Comparison of ENCODE assay signal across 24 cellular contexts in genomic region chr3:148074916-148075315, GRCh38.
A peak's percentile ranks its signal among the peaks of the same experiment; 100 is the strongest.
DNase-seq lines count a peak whose midpoint lies in the region; ATAC-seq and TF ChIP-seq lines count a peak whose summit lies in the region.
"Had no signal": no experiment of that assay in that cellular context is flagged by ENCODE, and none has a peak within 500 bp of the region (broad histone marks: within the 10 kb centered on the region; RNA-seq: fewer than 3 reads in every experiment).

No MANE protein-coding gene starts in this region.

- H3K4me1 Mint-ChIP-seq in activated T-cell treated with anti-CD3 and anti-CD28 coated beads, Interleukin-2, amount 50 U/mL, for 4 hours (ENCODE audit: low read depth) = no peaks in the 10 kb centered on the region
- H3K4me1 Mint-ChIP-seq: activated CD4-positive, alpha-beta memory T cell treated with anti-CD3 and anti-CD28 coated beads, Interleukin-2, amount 10 ng/mL, durations not matched to agents 7 days and 5 days; CD14-positive monocyte had no signal

- peak overlapping the region in 39 of 59 donors; percentile 6 to 93 (median 60) for H3K27ac ChIP-seq in dorsolateral prefrontal cortex
- H3K27ac ChIP-seq: brain microvascular endothelial cell, esophagus muscularis mucosa, gastroesophageal sphincter, neutrophil had no signal

- H3K27me3 ChIP-seq in dorsolateral prefrontal cortex = no peaks in the 10 kb centered on the region
- H3K27me3 ChIP-seq: brain microvascular endothelial cell, esophagus muscularis mucosa, gastroesophageal sphincter, neutrophil had no signal

- H3K4me3 Mint-ChIP-seq in activated T-cell treated with anti-CD3 and anti-CD28 coated beads, Interleukin-2, amount 50 U/mL, for 4 hours = no peak overlapping the region
- H3K4me3 Mint-ChIP-seq: activated CD4-positive, alpha-beta memory T cell treated with anti-CD3 and anti-CD28 coated beads, Interleukin-2, amount 10 ng/mL, durations not matched to agents 7 days and 5 days; CD14-positive monocyte had no signal

- TF ChIP-seq CTCF in dorsolateral prefrontal cortex (IDR thresholded peaks at IDR 0.05 in 54 of 56, conservative IDR thresholded peaks at IDR 0.05 in 2 of 56; ENCODE audit: low read depth in 1 of 56, partially characterized antibody in 56 of 56) (peak in 1 of 56 donors; percentile 11), GM20000 (IDR thresholded peaks at IDR 0.05; ENCODE audit: extremely low read depth, missing control alignments) (no peak)

- no peaks in the 10 kb centered on the region for H3K9me3 Mint-ChIP-seq in activated T-cell treated with anti-CD3 and anti-CD28 coated beads, Interleukin-2, amount 50 U/mL, for 4 hours
- H3K9me3 Mint-ChIP-seq: activated CD4-positive, alpha-beta memory T cell treated with anti-CD3 and anti-CD28 coated beads, Interleukin-2, amount 10 ng/mL, durations not matched to agents 7 days and 5 days; CD14-positive monocyte had no signal

- H3K27me3 Mint-ChIP-seq in activated T-cell treated with anti-CD3 and anti-CD28 coated beads, Interleukin-2, amount 50 U/mL, for 4 hours (ENCODE audit: low read depth) = no peaks in the 10 kb centered on the region
- H3K27me3 Mint-ChIP-seq: activated CD4-positive, alpha-beta memory T cell treated with anti-CD3 and anti-CD28 coated beads, Interleukin-2, amount 10 ng/mL, durations not matched to agents 7 days and 5 days had no signal

- intact Hi-C loops in dorsolateral prefrontal cortex (cut with DNase I) = loop anchor here (5.0 to 10.0 kb wide), 6 partner anchors 133 to 950 kb away; no protein-coding TSS in a partner anchor

- no peaks in the 10 kb centered on the region for H3K36me3 Mint-ChIP-seq in activated T-cell treated with anti-CD3 and anti-CD28 coated beads, Interleukin-2, amount 50 U/mL, for 4 hours (ENCODE audit: insufficient read depth)
- H3K36me3 Mint-ChIP-seq: CD14-positive monocyte had no signal

- ATAC-seq in GM21390 (IDR thresholded peaks at IDR 0.05; ENCODE audit: unreplicated experiment) = no peak
- ATAC-seq in activated T-cell treated with anti-CD3 and anti-CD28 coated beads, Interleukin-2, amount 50 U/mL, for 4 hours = no peak
- ATAC-seq: gastroesophageal sphincter had no signal

- DNase-seq in DMS153 treated with DMSO at 0.1 percent for 48 hours (lab: John Stamatoyannopoulos, UW; ENCODE audit: unreplicated experiment) (peak; percentile 35), NCI-H146 (lab: John Stamatoyannopoulos, UW) (peak; percentile 30), NCI-H345 treated with DMSO at 0.1 percent for 48 hours (lab: John Stamatoyannopoulos, UW; ENCODE audit: unreplicated experiment) (peak; percentile 40), dorsolateral prefrontal cortex (no peak), GM20000 (ENCODE audit: low spot score) (no peak), NCI-H128 (lab: John Stamatoyannopoulos, UW; ENCODE audit: unreplicated experiment) (no peak)
- DNase-seq in activated T-cell treated with anti-CD3 and anti-CD28 coated beads, Interleukin-2, amount 50 U/mL, for 4 hours = no peak
- DNase-seq: activated CD4-positive, alpha-beta memory T cell treated with anti-CD3 and anti-CD28 coated beads, Interleukin-2, amount 10 ng/mL, durations not matched to agents 7 days and 5 days; activated gamma-delta T cell treated with Interleukin-2 at 50 U/mL for 16 hours; activated T-cell treated with anti-CD3 and anti-CD28 coated beads for 4 hours; brain microvascular endothelial cell; DMS 273 treated with DMSO at 0.1 percent for 48 hours; kidney; mammary epithelial cell; MV-4-11; small intestine; stimulated activated CD4-positive, alpha-beta T cell treated with anti-CD3 and anti-CD28 coated beads, Interleukin-2, amount 100 ng/mL, for 48 hours; stimulated activated naive CD4-positive, alpha-beta T cell; SW 1271 had no signal

- no peak overlapping the region for H3K4me3 ChIP-seq in dorsolateral prefrontal cortex
- H3K4me3 ChIP-seq: esophagus muscularis mucosa, gastroesophageal sphincter had no signal

Comparison
In these comparisons a context has a peak if more than half of its experiments do, and no peak if none do; other contexts are left out.
1. DNase-seq: peak in DMS153 treated with DMSO at 0.1 percent for 48 hours (single experiment), NCI-H146 (single experiment) and NCI-H345 treated with DMSO at 0.1 percent for 48 hours (single experiment); none in dorsolateral prefrontal cortex (0 of 10), GM20000 (single experiment), NCI-H128 (single experiment) and activated T-cell treated with anti-CD3 and anti-CD28 coated beads, Interleukin-2, amount 50 U/mL, for 4 hours (single experiment).